7 cellular contexts compared by ENCODE assay signal in genomic region chr20:20713244-20713765, GRCh38. TPM values are rescaled to one million over a fixed set of nuclear protein-coding genes. Genes with fewer than 3 reads are reported as not detected.
DNase-seq lines count a peak whose midpoint lies in the region; ATAC-seq, FAIRE-seq and TF ChIP-seq lines count a peak whose summit lies in the region.

No MANE protein-coding gene starts in this region.

- H3K4me3 ChIP-seq in heart right ventricle (peak overlapping the region in 9 of 10 donors; percentile 76 to 97 (median 88)), skeletal muscle satellite cell (ENCODE audit: low read length) (peak overlapping the region; percentile 98)

- H3K27me3 Mint-ChIP-seq in WTC11 (ENCODE audit: low read depth), result no peaks in the 10 kb centered on the region

- FAIRE-seq in HTR-8/SVneo (lab: Jason Lieb, UNC), result no peak

- no peaks in the 10 kb centered on the region for H3K36me3 Mint-ChIP-seq in WTC11

- peak; percentile 3 for DNase-seq in HTR-8/SVneo (ENCODE audit: insufficient read length, low spot score)
- DNase-seq in WTC11 (ENCODE audit: low spot score), result peak; percentile 26
- DNase-seq in heart right ventricle, result peak in 1 of 2 donors; percentile 14
- DNase-seq in SKM-1 treated with dmso at 0.1 percent for 144 hours (lab: John Stamatoyannopoulos, UW; ENCODE audit: unreplicated experiment), result no peak
- no peak for DNase-seq in NCI-H446 (lab: John Stamatoyannopoulos, UW)
- no peak for DNase-seq in G401 (ENCODE audit: low spot score)

- CTCF ChIA-PET in WTC11 (lab: Charles Lee), result interaction anchor here (1.0 to 1.6 kb wide), 5 partner anchors 14 to 335 kb away, joined by 3 to 8 read pairs (median 3); no protein-coding TSS in a partner anchor

- intact Hi-C loops in heart right ventricle (cut with DNase I), result loop anchor here in 2 of 10 donors (5.0 to 10.0 kb wide), 3 partner anchors 46 to 111 kb away; no protein-coding TSS in a partner anchor

- 45 to 49% methylated on average over 15 of the region's 15 CpGs for WGBS in heart right ventricle, 2 donors

- in situ Hi-C loops in G401 (cut with HindIII; ENCODE audit: low sequenced_read_pairs), result no loop called here

- H3K4me1 Mint-ChIP-seq in WTC11, result peaks cover 17% of the 10 kb centered on the region

- H3K36me3 ChIP-seq in heart right ventricle (no peaks in the 10 kb centered on the region), skeletal muscle satellite cell (ENCODE audit: insufficient read depth, low read length) (no peaks in the 10 kb centered on the region)

- H3K27me3 ChIP-seq in heart right ventricle, result no peaks in the 10 kb centered on the region
- H3K27me3 ChIP-seq in skeletal muscle satellite cell (ENCODE audit: control insufficient read depth, insufficient read depth, low read length), result no peaks in the 10 kb centered on the region

- H3K4me1 ChIP-seq in heart right ventricle (peaks cover 0 to 38% (median 22%) of the 10 kb centered on the region in 9 donors), skeletal muscle satellite cell (ENCODE audit: control insufficient read depth, insufficient read depth, low read length) (peaks cover 14% of the 10 kb centered on the region)

- peak overlapping the region; percentile 72 for H3K9ac ChIP-seq in skeletal muscle satellite cell (ENCODE audit: low read depth, low read length)

- no peak for TF ChIP-seq CTCF in WTC11 (IDR thresholded peaks at IDR 0.05)
- TF ChIP-seq CTCF in heart right ventricle (IDR thresholded peaks at IDR 0.05), result no peak

- H3K27ac Mint-ChIP-seq in WTC11, result peak overlapping the region; percentile 94

- no peaks in the 10 kb centered on the region for H3K9me3 ChIP-seq in heart right ventricle
- H3K9me3 ChIP-seq in skeletal muscle satellite cell (replicated peaks; ENCODE audit: low read length), result no peaks in the 10 kb centered on the region

- H3K4me2 ChIP-seq in skeletal muscle satellite cell (ENCODE audit: low read length), result peak overlapping the region; percentile 97

- H3K27ac ChIP-seq in heart right ventricle, result peak overlapping the region; percentile 88 to 97 (median 93)

- POLR2A ChIA-PET in WTC11 (lab: Charles Lee), result interaction anchor here (0.6 to 1.4 kb wide), 3 partner anchors 32 to 171 kb away, joined by 3 to 5 read pairs (median 3); no protein-coding TSS in a partner anchor

- peak; percentile 9 for ATAC-seq in WTC11
- ATAC-seq in heart right ventricle, result peak in 4 of 8 donors; percentile 3 to 18 (median 4)

- H3K4me3 Mint-ChIP-seq in WTC11, result peak overlapping the region; percentile 77

- peaks cover 6% of the 10 kb centered on the region; the same call in 1 of the 2 replicates for H3K9me3 Mint-ChIP-seq in WTC11

TF ChIP-seq in WTC11, 78 proteins besides CTCF, POLR2A, EP300 and RAD21:
- TF ChIP-seq HMGXB4 (CRISPR knock-in tag; IDR thresholded peaks at IDR 0.05) (no peak), FOXP4 (CRISPR knock-in tag; IDR thresholded peaks at IDR 0.05) (no peak; the same call in 1 of the 2 replicates), AFF4 (CRISPR knock-in tag; IDR thresholded peaks at IDR 0.05; ENCODE audit: borderline replicate concordance) (no peak), GTF2I (CRISPR knock-in tag; conservative IDR thresholded peaks at IDR 0.05) (no peak), OVOL2 (CRISPR knock-in tag; IDR thresholded peaks at IDR 0.05; ENCODE audit: borderline replicate concordance) (no peak), ZNF219 (CRISPR knock-in tag; IDR thresholded peaks at IDR 0.05; ENCODE audit: borderline replicate concordance) (no peak), ZNF138 (CRISPR knock-in tag; conservative IDR thresholded peaks at IDR 0.05) (no peak)

RNA-seq across cellular contexts. Expression of gene RALGAPA2, which starts 0.9 kb away (rescaled TPM):
- 18.2 to 20.6 TPM (median 18.6 TPM) in 3 replicates for total RNA-seq in WTC11 (2021)
- total RNA-seq in heart right ventricle, result 10 to 100 TPM; 14.4 to 26.8 (median 19.5) TPM
- 1 to 10 TPM; 4.1 to 9.0 TPM for polyA plus RNA-seq in heart right ventricle
- 6.1 and 7.4 TPM in 2 replicates for total RNA-seq in skeletal muscle satellite cell (2012; rRNA removed)
- 5.2 and 8.6 TPM in 2 replicates for total RNA-seq in G401 (2014; rRNA removed; shearing (Covaris generic))

Comparison
In these comparisons a context has a peak if more than half of its experiments do, and no peak if none do; other contexts are left out.
1. DNase-seq: peak in HTR-8/SVneo (single experiment) and WTC11 (single experiment); none in SKM-1 treated with dmso at 0.1 percent for 144 hours (single experiment), NCI-H446 (0 of 2) and G401 (single experiment).